Comparison of ENCODE assay signal across 15 cellular contexts in the genomic region with DNA sequence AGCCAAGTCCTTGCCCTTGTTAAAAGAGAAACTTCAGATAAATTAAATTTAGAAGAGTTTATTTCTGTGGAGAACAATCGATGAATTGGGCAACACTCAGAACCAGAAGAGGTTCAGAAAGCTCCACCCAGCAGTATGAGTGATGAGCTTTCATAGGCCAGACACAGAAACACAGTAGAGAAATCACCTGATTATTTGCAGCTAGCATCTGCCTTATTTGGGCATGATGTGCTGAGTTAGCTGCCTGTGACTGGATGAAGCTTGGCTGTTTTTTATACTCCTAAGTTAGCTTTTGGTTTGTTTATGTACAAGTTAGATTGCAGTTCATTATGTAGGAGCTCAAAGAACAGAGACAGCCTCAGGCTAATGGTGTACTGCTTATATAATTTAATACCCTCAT.
DNase-seq lines count a peak whose midpoint lies in the region; FAIRE-seq and TF ChIP-seq lines count a peak whose summit lies in the region.
"Had no signal": no experiment of that assay in that cellular context is flagged by ENCODE, and none has a peak within 500 bp of the region (broad histone marks: within the 10 kb centered on the region; RNA-seq: fewer than 3 reads in every experiment).

No MANE protein-coding gene starts in this region.

- H4K20me1 ChIP-seq in hepatocyte (ENCODE audit: insufficient read depth, poor library complexity, severe bottlenecking), result no peaks in the 10 kb centered on the region

- H3K36me3 ChIP-seq in adipocyte (ENCODE audit: control insufficient read depth, insufficient read depth, low read length, severe bottlenecking) (no peaks in the 10 kb centered on the region), trophoblast cell (ENCODE audit: control insufficient read depth in 1 of 2, insufficient read depth in 2 of 2, low read length in 2 of 2) (no peaks in the 10 kb centered on the region), hepatocyte (replicated peaks; ENCODE audit: insufficient read depth, low read depth) (no peaks in the 10 kb centered on the region)
- H3K36me3 ChIP-seq: BE2C had no signal

- H2AFZ ChIP-seq in trophoblast cell (ENCODE audit: insufficient read depth, low read length, poor library complexity), result no peak overlapping the region
- H2AFZ ChIP-seq in hepatocyte, result no peak overlapping the region

- DNase-seq in NCI-H69 (lab: John Stamatoyannopoulos, UW) (peak; percentile 65), adipocyte (ENCODE audit: low read depth) (peak; percentile 51), fibroblast of mammary gland (ENCODE audit: low read depth) (peak; percentile 28), trophoblast cell (no peak), hepatocyte (ENCODE audit: low spot score) (no peak), HTR-8/SVneo (ENCODE audit: insufficient read length, low spot score) (no peak), GM20000 (ENCODE audit: low spot score) (no peak)
- DNase-seq: BE2C, GOT3, Karpas-422, NCI-H1092, NCI-H1436, NCI-H187 treated with DMSO at 0.1 percent for 48 hours, NCI-H2107 had no signal

- no peak overlapping the region for H3K23ac ChIP-seq in trophoblast cell (ENCODE audit: low read length)

- WGBS in trophoblast cell (ENCODE audit: extremely low coverage, insufficient coverage, insufficient read length), result no CpG with 5 or more reads among the region's 1 CpG
- WGBS in hepatocyte (ENCODE audit: low lambda C conversion rate, missing lambda C conversion rate), result 100% methylated on average over 1 of the region's 1 CpG

- H3K79me2 ChIP-seq in trophoblast cell (ENCODE audit: control insufficient read depth, insufficient read depth, low read length, poor library complexity) (no peaks in the 10 kb centered on the region), hepatocyte (no peaks in the 10 kb centered on the region)

- no peak for TF ChIP-seq CTCF in fibroblast of mammary gland (conservative IDR thresholded peaks at IDR 0.05; ENCODE audit: control insufficient read depth, insufficient read depth, low read depth, low read length)
- TF ChIP-seq CTCF in hepatocyte (IDR thresholded peaks at IDR 0.05; ENCODE audit: poor library complexity), result no peak
- no peak for TF ChIP-seq CTCF in GM20000 (IDR thresholded peaks at IDR 0.05; ENCODE audit: extremely low read depth, missing control alignments)

- no peak overlapping the region for H3K14ac ChIP-seq in trophoblast cell (ENCODE audit: low read length)

- peak overlapping the region; percentile 65 for H2BK12ac ChIP-seq in trophoblast cell (ENCODE audit: low read length)

- H3K9me3 ChIP-seq in adipocyte (ENCODE audit: control insufficient read depth, low read length) (no peaks in the 10 kb centered on the region), trophoblast cell (ENCODE audit: insufficient read depth, low read depth, low read length) (peaks cover 1% of the 10 kb centered on the region), hepatocyte (ENCODE audit: low read depth) (no peaks in the 10 kb centered on the region)
- H3K9me3 ChIP-seq: BE2C had no signal

- H3K4me2 ChIP-seq in trophoblast cell (ENCODE audit: low read length), result no peak overlapping the region
- no peak overlapping the region for H3K4me2 ChIP-seq in hepatocyte

- peaks cover 12% of the 10 kb centered on the region for H3K4me1 ChIP-seq in adipocyte (ENCODE audit: control insufficient read depth, insufficient read depth, low read length)
- peaks cover 5 to 22% of the 10 kb centered on the region in 2 experiments for H3K4me1 ChIP-seq in trophoblast cell (ENCODE audit: control insufficient read depth in 1 of 2, insufficient read depth in 2 of 2, low read length in 2 of 2)
- peaks cover 13% of the 10 kb centered on the region for H3K4me1 ChIP-seq in hepatocyte (ENCODE audit: insufficient read depth)

- H3K4ac ChIP-seq in trophoblast cell (ENCODE audit: low read depth, low read length), result no peak overlapping the region

- no peaks in the 10 kb centered on the region for H3K9me2 ChIP-seq in hepatocyte (replicated peaks; ENCODE audit: insufficient read depth)

- no peak overlapping the region for H4K91ac ChIP-seq in trophoblast cell (ENCODE audit: low read depth, low read length)

- peak overlapping the region; percentile 53 for H2BK120ac ChIP-seq in trophoblast cell (ENCODE audit: insufficient read depth, low read length, poor library complexity)

- no peak overlapping the region for H2AK5ac ChIP-seq in trophoblast cell (ENCODE audit: low read length)

- H3K18ac ChIP-seq in trophoblast cell (ENCODE audit: low read length), result no peak overlapping the region

- H2BK5ac ChIP-seq in trophoblast cell (ENCODE audit: low read depth, low read length, poor library complexity), result no peak overlapping the region

- H3K79me1 ChIP-seq in trophoblast cell (ENCODE audit: low read length), result peaks cover 4% of the 10 kb centered on the region

- H3K4me3 ChIP-seq in adipocyte (ENCODE audit: low read length) (no peak overlapping the region), fibroblast of mammary gland (ENCODE audit: control insufficient read depth, low read depth, low read length) (no peak overlapping the region), trophoblast cell (ENCODE audit: low read depth, low read length) (no peak overlapping the region), hepatocyte (no peak overlapping the region)

- H3K27ac ChIP-seq in trophoblast cell (ENCODE audit: low read depth, low read length) (no peak overlapping the region), hepatocyte (no peak overlapping the region)

- no peak overlapping the region for H4K12ac ChIP-seq in trophoblast cell (ENCODE audit: low read depth, low read length)

- H3K27me3 ChIP-seq in adipocyte (replicated peaks; ENCODE audit: control insufficient read depth, insufficient read depth, low read length), result no peaks in the 10 kb centered on the region
- no peaks in the 10 kb centered on the region for H3K27me3 ChIP-seq in trophoblast cell (ENCODE audit: insufficient read depth, low read length)
- H3K27me3 ChIP-seq in hepatocyte, result no peaks in the 10 kb centered on the region
- H3K27me3 ChIP-seq: BE2C had no signal

- no peak overlapping the region for H4K8ac ChIP-seq in trophoblast cell (ENCODE audit: low read depth, low read length)

- H3K9ac ChIP-seq in adipocyte (ENCODE audit: low read length), result no peak overlapping the region
- H3K9ac ChIP-seq in trophoblast cell (ENCODE audit: low read length), result no peak overlapping the region

- no peak for FAIRE-seq in HTR-8/SVneo (lab: Jason Lieb, UNC)
- FAIRE-seq: GM12892 had no signal

Comparison
In these comparisons a context has a peak if more than half of its experiments do, and no peak if none do; other contexts are left out.
1. DNase-seq: peak in NCI-H69 (single experiment), adipocyte (single experiment) and fibroblast of mammary gland (single experiment); none in trophoblast cell (0 of 2), hepatocyte (single experiment), HTR-8/SVneo (single experiment) and GM20000 (single experiment).